10 cellular contexts compared by ENCODE assay signal in the genomic region with DNA sequence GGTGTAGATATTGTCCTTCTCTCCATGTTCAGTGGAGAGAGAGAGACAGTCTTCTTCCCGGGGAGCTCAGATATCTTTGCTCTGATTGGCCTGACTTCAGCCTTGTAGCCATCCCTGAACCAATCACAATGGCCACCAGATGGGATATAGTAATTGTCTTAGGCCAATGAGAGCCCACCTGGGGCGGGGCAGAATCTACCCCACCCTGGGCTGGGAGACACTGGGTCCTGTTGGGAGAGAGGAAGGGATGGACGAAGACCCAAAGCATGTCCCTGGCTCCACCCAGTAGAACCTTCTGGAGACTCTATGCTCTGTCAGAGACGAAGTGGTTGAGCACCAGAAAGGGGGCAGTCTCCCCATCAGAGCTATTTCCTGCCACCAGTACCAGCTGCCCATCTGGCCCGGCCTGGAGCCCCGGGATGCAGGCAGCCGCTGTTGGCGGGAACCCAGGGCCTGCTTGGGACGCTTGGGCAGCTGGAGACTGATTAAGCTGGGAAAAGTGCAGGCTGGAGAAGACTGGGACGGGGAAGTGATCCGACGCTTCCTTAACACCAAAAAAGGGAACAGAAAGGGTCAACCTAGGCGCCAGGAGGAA. TPM values are rescaled to one million over a fixed set of nuclear protein-coding genes. Genes with fewer than 3 reads are reported as not detected.
DNase-seq lines count a peak whose midpoint lies in the region; ATAC-seq and TF ChIP-seq lines count a peak whose summit lies in the region.
"Had no signal": no experiment of that assay in that cellular context is flagged by ENCODE, and none has a peak within 500 bp of the region (broad histone marks: within the 10 kb centered on the region; RNA-seq: fewer than 3 reads in every experiment).

No MANE protein-coding gene starts in this region.

- peaks cover 4 to 37% (median 22%) of the 10 kb centered on the region in 12 donors for H3K4me1 ChIP-seq in heart left ventricle

- H3K4me3 ChIP-seq in heart left ventricle, result no peak overlapping the region

- WGBS in heart left ventricle, 4 donors, result 47 to 59% (median 51%) methylated on average over 13 of the region's 13 CpGs

- H3K27ac ChIP-seq in heart left ventricle, result peak overlapping the region; percentile 17 to 95 (median 78)

- no peaks in the 10 kb centered on the region for H3K27me3 ChIP-seq in heart left ventricle

- TF ChIP-seq CTCF in heart left ventricle (IDR thresholded peaks at IDR 0.05), result no peak

- peaks cover 0 to 9% (median 0%) of the 10 kb centered on the region in 12 donors for H3K9me3 ChIP-seq in heart left ventricle

- peak; percentile 53 for DNase-seq in DMS 273 treated with DMSO at 0.1 percent for 48 hours (lab: John Stamatoyannopoulos, UW)
- DNase-seq in RPMI7951 (ENCODE audit: low read depth), result peak; percentile 67
- DNase-seq in heart left ventricle, result peak in 2 of 5 donors; percentile 41 to 46
- peak; percentile 74 for DNase-seq in pons (ENCODE audit: low spot score)
- no peak for DNase-seq in NOMO-1 (lab: John Stamatoyannopoulos, UW; ENCODE audit: unreplicated experiment in 2 of 2)
- DNase-seq in superior temporal gyrus (ENCODE audit: extremely low spot score), result no peak
- DNase-seq: central memory CD4-positive, alpha-beta T cell; RPMI8226 had no signal

- ATAC-seq in heart left ventricle (peak; percentile 9 to 28 (median 22)), GM21447 (IDR thresholded peaks at IDR 0.05; ENCODE audit: unreplicated experiment) (no peak), GM21576 (IDR thresholded peaks at IDR 0.05; ENCODE audit: unreplicated experiment) (no peak)

- TF ChIP-seq POLR2A in heart left ventricle (IDR thresholded peaks at IDR 0.05), result no peak

- H3K36me3 ChIP-seq in heart left ventricle, result no peaks in the 10 kb centered on the region

- intact Hi-C loops in heart left ventricle (cut with DNase I), result no loop called here

RNA-seq across cellular contexts. Expression of a gene that starts 31.6 kb away (rescaled TPM):
- 1.4 and 1.6 TPM in 2 replicates for total RNA-seq in RPMI7951 (2014; rRNA removed; shearing (Covaris generic))
- total RNA-seq in heart left ventricle, result 100 to 1,000 TPM in 1 of 9 donors, 10 to 100 TPM in 8; 48.3 to 187 (median 75.0) TPM
- polyA plus RNA-seq in heart left ventricle, result 10 to 100 TPM; 50.1 to 60.4 TPM

Comparison
In these comparisons a context has a peak if more than half of its experiments do, and no peak if none do; other contexts are left out.
1. DNase-seq: peak in DMS 273 treated with DMSO at 0.1 percent for 48 hours (single experiment), RPMI7951 (single experiment) and pons (single experiment); none in NOMO-1 (0 of 2) and superior temporal gyrus (single experiment).
2. ATAC-seq: peak in heart left ventricle (4 of 4); none in GM21447 (single experiment) and GM21576 (single experiment).
3. RNA of a gene that starts 31.6 kb away (total RNA-seq): 48.3 to 187 TPM in heart left ventricle; 1.4 to 1.6 TPM in RPMI7951; every median in the first group is over 10 times any median in the second.